ENCODE assay signal across 29 cellular contexts in the genomic region with DNA sequence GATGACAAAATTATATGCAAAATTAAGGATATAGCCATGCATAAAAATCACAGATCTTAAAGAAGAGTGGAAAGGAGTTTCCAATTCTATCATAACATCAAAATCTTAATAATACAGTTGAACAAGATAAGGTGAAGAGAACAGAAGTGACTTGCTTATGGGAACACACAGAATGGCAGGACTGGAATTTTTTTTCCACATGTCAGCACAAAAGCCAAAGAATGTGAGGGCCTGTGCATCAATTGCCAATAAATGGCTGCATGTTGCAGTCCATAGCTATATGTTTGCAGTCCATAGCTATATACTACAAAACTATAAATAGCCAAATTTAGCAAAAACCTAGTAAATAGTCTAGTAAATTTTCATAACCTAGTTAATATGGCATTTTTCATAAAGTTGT.
"Had no signal": no experiment of that assay in that cellular context is flagged by ENCODE, and none has a peak within 500 bp of the region (broad histone marks: within the 10 kb centered on the region; RNA-seq: fewer than 3 reads in every experiment).

No MANE protein-coding gene starts in this region.

- H3K27ac Mint-ChIP-seq: naive B cell; naive thymus-derived CD8-positive, alpha-beta T cell; natural killer cell treated with Interleukin-12 subunit alpha and Interleukin-12 subunit beta and Interleukin-15 and Interleukin-18, amount 100 ng/mL, for 72 hours; nephron progenitor cell; stimulated activated effector memory CD8-positive, alpha-beta T cell treated with anti-CD3 and anti-CD28 coated beads, Interleukin-12 subunit alpha, Interleukin-12 subunit beta, amount 100 ng/mL, for 72 hours; stimulated activated naive B cell treated with anti-CD40 and anti-IgM and Interleukin-4, amounts not matched to agents 10 μg/mL and 1 μg/mL and 100 μg/mL, for 72 hours; stimulated activated naive CD8-positive, alpha-beta T cell treated with anti-CD3 and anti-CD28 coated beads, Interleukin-15, Interleukin-2, amounts not matched to agents 100 ng/mL and 50 ng/mL, for 24 hours had no signal

- H3K4me3 ChIP-seq: pancreas, psoas muscle, skin epidermis, smooth muscle cell, spleen, suprapubic skin, testis, tibial artery, transverse colon, upper lobe of right lung, uterus had no signal

- H3K4me1 Mint-ChIP-seq: naive B cell; naive thymus-derived CD8-positive, alpha-beta T cell; stimulated activated effector memory CD8-positive, alpha-beta T cell treated with anti-CD3 and anti-CD28 coated beads, Interleukin-12 subunit alpha, Interleukin-12 subunit beta, amount 100 ng/mL, for 72 hours; stimulated activated naive B cell treated with anti-CD40 and anti-IgM and Interleukin-4, amounts not matched to agents 10 μg/mL and 1 μg/mL and 100 μg/mL, for 72 hours had no signal

- H3K27ac ChIP-seq: neutrophil, pancreas, psoas muscle, skin epidermis, spleen, suprapubic skin, testis, tibial artery, transverse colon, upper lobe of right lung, uterus had no signal

- H3K36me3 ChIP-seq: neutrophil, pancreas, spleen, suprapubic skin, tibial artery, transverse colon, upper lobe of right lung, uterus had no signal

- H3K27me3 Mint-ChIP-seq: type B pancreatic cell had no signal

- H3K36me3 Mint-ChIP-seq: naive B cell; naive thymus-derived CD8-positive, alpha-beta T cell; natural killer cell treated with Interleukin-12 subunit alpha and Interleukin-12 subunit beta and Interleukin-15 and Interleukin-18, amount 100 ng/mL, for 72 hours; stimulated activated effector memory CD8-positive, alpha-beta T cell treated with anti-CD3 and anti-CD28 coated beads, Interleukin-12 subunit alpha, Interleukin-12 subunit beta, amount 100 ng/mL, for 72 hours; stimulated activated naive B cell treated with anti-CD40 and anti-IgM and Interleukin-4, amounts not matched to agents 10 μg/mL and 1 μg/mL and 100 μg/mL, for 72 hours; type B pancreatic cell had no signal

- H3K27me3 ChIP-seq: spleen, suprapubic skin, testis, tibial artery, transverse colon, upper lobe of right lung, uterus had no signal

- ATAC-seq: naive thymus-derived CD8-positive, alpha-beta T cell; natural killer cell treated with Interleukin-12 subunit alpha and Interleukin-12 subunit beta and Interleukin-15 and Interleukin-18, amount 100 ng/mL, for 72 hours; psoas muscle; right cardiac atrium; sciatic nerve; stimulated activated effector memory CD8-positive, alpha-beta T cell treated with anti-CD3 and anti-CD28 coated beads, Interleukin-12 subunit alpha, Interleukin-12 subunit beta, amount 100 ng/mL, for 72 hours; stimulated activated naive B cell treated with anti-CD40 and anti-IgM and Interleukin-4, amounts not matched to agents 10 μg/mL and 1 μg/mL and 100 μg/mL, for 72 hours had no signal

- DNase-seq: naive B cell; naive thymus-derived CD8-positive, alpha-beta T cell; nephron progenitor cell; nucleus accumbens; pancreas; psoas muscle; right cardiac atrium; spleen; stimulated activated CD4-positive, alpha-beta T cell treated with anti-CD3 and anti-CD28 coated beads, Interleukin-12 subunit alpha, Interleukin-12 subunit beta, amount 100 ng/mL, for 4 hours; stimulated activated CD4-positive, alpha-beta T cell treated with anti-CD3 and anti-CD28 coated beads, Interleukin-1b, Interleukin-23, amount 100 ng/mL, for 48 hours; stimulated activated CD4-positive, alpha-beta T cell treated with anti-CD3 and anti-CD28 coated beads, Interleukin-4, amount 100 ng/mL, for 24 hours; stimulated activated naive B cell treated with anti-CD40 and anti-IgM and Interleukin-4, amounts not matched to agents 10 μg/mL and 1 μg/mL and 100 μg/mL, for 72 hours; stimulated activated naive CD4-positive, alpha-beta T cell treated with Interleukin-2 at 50 U/mL for 16 hours; substantia nigra; testis; tibial artery; transverse colon; upper lobe of right lung; uterus had no signal

- H3K9me3 Mint-ChIP-seq: natural killer cell treated with Interleukin-12 subunit alpha and Interleukin-12 subunit beta and Interleukin-15 and Interleukin-18, amount 100 ng/mL, for 72 hours; nephron progenitor cell; neural crest cell; stimulated activated effector memory CD8-positive, alpha-beta T cell treated with anti-CD3 and anti-CD28 coated beads, Interleukin-12 subunit alpha, Interleukin-12 subunit beta, amount 100 ng/mL, for 72 hours; stimulated activated naive CD8-positive, alpha-beta T cell treated with anti-CD3 and anti-CD28 coated beads, Interleukin-15, Interleukin-2, amounts not matched to agents 100 ng/mL and 50 ng/mL, for 24 hours had no signal

- H3K4me2 ChIP-seq: smooth muscle cell had no signal

- FAIRE-seq: pancreas had no signal

- H3K4me3 Mint-ChIP-seq: naive B cell; naive thymus-derived CD8-positive, alpha-beta T cell; natural killer cell treated with Interleukin-12 subunit alpha and Interleukin-12 subunit beta and Interleukin-15 and Interleukin-18, amount 100 ng/mL, for 72 hours; nephron progenitor cell; neural crest cell; stimulated activated effector memory CD8-positive, alpha-beta T cell treated with anti-CD3 and anti-CD28 coated beads, Interleukin-12 subunit alpha, Interleukin-12 subunit beta, amount 100 ng/mL, for 72 hours; stimulated activated naive B cell treated with anti-CD40 and anti-IgM and Interleukin-4, amounts not matched to agents 10 μg/mL and 1 μg/mL and 100 μg/mL, for 72 hours; stimulated activated naive CD8-positive, alpha-beta T cell treated with anti-CD3 and anti-CD28 coated beads, Interleukin-15, Interleukin-2, amounts not matched to agents 100 ng/mL and 50 ng/mL, for 24 hours; type B pancreatic cell had no signal

- H3K9me3 ChIP-seq: neutrophil, pancreas, psoas muscle, spleen, suprapubic skin, testis, tibial artery, transverse colon, upper lobe of right lung, uterus had no signal

- H3K4me1 ChIP-seq: psoas muscle, testis, tibial artery, transverse colon, uterus had no signal
